In genomic region chr4:53722110-53722509, GRCh38 we compare ENCODE assay signal across 1 cellular context.
TF ChIP-seq lines count a peak whose summit lies in the region.

No MANE protein-coding gene starts in this region.

TF ChIP-seq in K562, 482 proteins besides CTCF, POLR2A, EP300 and RAD21 (continued from another document):
- TF ChIP-seq AFF1 (IDR thresholded peaks at IDR 0.05; ENCODE audit: low read depth in 1 of 2, partially characterized antibody in 2 of 2) = no peak
- TF ChIP-seq TCF15 (CRISPR knock-in tag; IDR thresholded peaks at IDR 0.05) = no peak
- TF ChIP-seq MAFG (tag; conservative IDR thresholded peaks at IDR 0.05) = peak; percentile 58; the same call in 1 of the 2 replicates
- TF ChIP-seq ZNF3 (CRISPR knock-in tag; IDR thresholded peaks at IDR 0.05) = no peak
- TF ChIP-seq MAFF (IDR thresholded peaks at IDR 0.05; ENCODE audit: low read length) = peak; percentile 60
- TF ChIP-seq ZNF316 (IDR thresholded peaks at IDR 0.05) = peak; percentile 61
- TF ChIP-seq PHF21A (IDR thresholded peaks at IDR 0.05; ENCODE audit: borderline replicate concordance, low read depth) = no peak
- peak; percentile 46 for TF ChIP-seq MAFK (IDR thresholded peaks at IDR 0.05; ENCODE audit: low read length)
- TF ChIP-seq BDP1 (IDR thresholded peaks at IDR 0.05; ENCODE audit: insufficient read depth, insufficient read length) = no peak
